Comparison of ENCODE assay signal across 22 cellular contexts in genomic region chr9:19199012-19199411, GRCh38.
"Had no signal": no experiment of that assay in that cellular context is flagged by ENCODE, and none has a peak within 500 bp of the region (broad histone marks: within the 10 kb centered on the region; RNA-seq: fewer than 3 reads in every experiment).

No MANE protein-coding gene starts in this region.

- H3K9me3 Mint-ChIP-seq: activated naive CD4-positive, alpha-beta T cell treated with anti-CD3 and anti-CD28 coated beads, Interleukin-2, amount 50 U/mL, for 24 hours; dendritic cell treated with granulocyte-macrophage colony-stimulating factor and Interleukin-4, amounts not matched to agents 40 ng/mL and 50 ng/mL, for 4 days; immature natural killer cell; T-cell; T-helper 2 cell treated with Interferon-gamma antibody and Interleukin-4, amounts not matched to agents 5 μg/mL and 100 μg/mL, for 36 hours had no signal

- H3K27me3 ChIP-seq: body of pancreas, left lung, transverse colon had no signal

- H3K36me3 Mint-ChIP-seq: activated CD4-positive, alpha-beta memory T cell treated with anti-CD3 and anti-CD28 coated beads for 36 hours; activated naive CD4-positive, alpha-beta T cell treated with anti-CD3 and anti-CD28 coated beads, Interleukin-2, amount 50 U/mL, for 24 hours; immature natural killer cell; T-cell had no signal

- H3K27ac Mint-ChIP-seq: activated CD4-positive, alpha-beta memory T cell treated with anti-CD3 and anti-CD28 coated beads for 36 hours; activated CD8-positive, alpha-beta memory T cell treated with anti-CD3 and anti-CD28 coated beads, Interleukin-2, amount 10 ng/mL, durations not matched to agents 7 days and 5 days; activated naive CD4-positive, alpha-beta T cell treated with anti-CD3 and anti-CD28 coated beads, Interleukin-2, amount 50 U/mL, for 24 hours; dendritic cell treated with granulocyte-macrophage colony-stimulating factor and Interleukin-4, amounts not matched to agents 40 ng/mL and 50 ng/mL, for 4 days; immature natural killer cell; nephron progenitor cell; stimulated activated naive B cell treated with anti-CD40 and anti-IgM and Interleukin-4, amounts not matched to agents 10 μg/mL and 1 μg/mL and 100 μg/mL, for 72 hours; T-cell; T-helper 2 cell treated with Interferon-gamma antibody and Interleukin-4, amounts not matched to agents 5 μg/mL and 100 μg/mL, for 36 hours had no signal

- H3K36me3 ChIP-seq: left lung, transverse colon had no signal

- H3K27me3 Mint-ChIP-seq: activated CD4-positive, alpha-beta memory T cell treated with anti-CD3 and anti-CD28 coated beads for 36 hours; activated CD8-positive, alpha-beta memory T cell treated with anti-CD3 and anti-CD28 coated beads, Interleukin-2, amount 10 ng/mL, durations not matched to agents 7 days and 5 days; activated naive CD4-positive, alpha-beta T cell treated with anti-CD3 and anti-CD28 coated beads, Interleukin-2, amount 50 U/mL, for 24 hours; T-cell had no signal

- H3K9me3 ChIP-seq: body of pancreas, left lung, transverse colon had no signal

- H3K4me3 ChIP-seq: body of pancreas, left lung, transverse colon had no signal

- DNase-seq: activated CD4-positive, alpha-beta memory T cell treated with anti-CD3 and anti-CD28 coated beads for 36 hours; activated CD4-positive, alpha-beta T cell treated with anti-CD3 and anti-CD28 coated beads for 48 hours; activated CD8-positive, alpha-beta memory T cell treated with anti-CD3 and anti-CD28 coated beads, Interleukin-2, amount 10 ng/mL, durations not matched to agents 7 days and 5 days; activated gamma-delta T cell; activated T-cell treated with anti-CD3 and anti-CD28 coated beads for 4 hours; anterior cingulate cortex; body of pancreas; effector CD8-positive, alpha-beta T cell; foreskin melanocyte; immature natural killer cell; left lung; nephron progenitor cell; posterior cingulate gyrus; stimulated activated CD4-positive, alpha-beta T cell treated with anti-CD3 and anti-CD28 coated beads, Interleukin-2, amount 100 ng/mL, for 48 hours; stimulated activated CD8-positive, alpha-beta memory T cell treated with anti-CD3 and anti-CD28 coated beads, Interleukin-4, amount 100 ng/mL, for 48 hours; stimulated activated naive B cell treated with anti-CD40 and anti-IgM and Interleukin-4, amounts not matched to agents 10 μg/mL and 1 μg/mL and 100 μg/mL, for 72 hours; T-cell; transverse colon had no signal

- H3K4me3 Mint-ChIP-seq: activated CD4-positive, alpha-beta memory T cell treated with anti-CD3 and anti-CD28 coated beads for 36 hours; activated CD8-positive, alpha-beta memory T cell treated with anti-CD3 and anti-CD28 coated beads, Interleukin-2, amount 10 ng/mL, durations not matched to agents 7 days and 5 days; activated naive CD4-positive, alpha-beta T cell treated with anti-CD3 and anti-CD28 coated beads, Interleukin-2, amount 50 U/mL, for 24 hours; dendritic cell treated with granulocyte-macrophage colony-stimulating factor and Interleukin-4, amounts not matched to agents 40 ng/mL and 50 ng/mL, for 4 days; immature natural killer cell; nephron progenitor cell; stimulated activated naive B cell treated with anti-CD40 and anti-IgM and Interleukin-4, amounts not matched to agents 10 μg/mL and 1 μg/mL and 100 μg/mL, for 72 hours; T-cell; T-helper 2 cell treated with Interferon-gamma antibody and Interleukin-4, amounts not matched to agents 5 μg/mL and 100 μg/mL, for 36 hours had no signal

- H3K4me1 Mint-ChIP-seq: activated naive CD4-positive, alpha-beta T cell treated with anti-CD3 and anti-CD28 coated beads, Interleukin-2, amount 50 U/mL, for 24 hours; stimulated activated naive B cell treated with anti-CD40 and anti-IgM and Interleukin-4, amounts not matched to agents 10 μg/mL and 1 μg/mL and 100 μg/mL, for 72 hours; T-cell had no signal

- ATAC-seq: activated CD8-positive, alpha-beta memory T cell treated with anti-CD3 and anti-CD28 coated beads, Interleukin-2, amount 10 ng/mL, durations not matched to agents 7 days and 5 days; body of pancreas; left lung; sciatic nerve; stimulated activated naive B cell treated with anti-CD40 and anti-IgM and Interleukin-4, amounts not matched to agents 10 μg/mL and 1 μg/mL and 100 μg/mL, for 72 hours; T-cell had no signal

- H3K4me1 ChIP-seq: left lung had no signal
